Comparison of ENCODE assay signal across 1 cellular context in the genomic region with DNA sequence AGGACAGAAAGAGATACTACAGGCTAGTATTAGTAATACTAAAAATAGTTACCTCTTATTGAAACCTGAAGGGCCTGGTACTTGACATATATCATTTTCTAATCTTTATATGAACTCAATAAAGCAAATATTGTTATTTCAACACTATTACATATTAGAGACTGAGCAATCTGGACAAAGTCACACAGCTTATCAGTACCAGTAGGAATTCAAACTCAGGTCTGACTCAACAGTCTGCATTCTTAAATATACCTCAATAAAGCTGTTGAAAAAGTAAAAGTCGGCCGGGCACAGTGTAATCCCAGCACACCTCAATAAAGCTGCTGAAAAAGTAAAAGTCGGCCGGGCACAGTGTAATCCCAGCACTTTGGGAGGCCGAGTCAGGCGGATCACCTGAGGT.
TF ChIP-seq lines count a peak whose summit lies in the region.

No MANE protein-coding gene starts in this region.

TF ChIP-seq in GM12878, 131 proteins besides CTCF, POLR2A, EP300 and RAD21 (continued from another document):
- TF ChIP-seq SREBF2 (IDR thresholded peaks at IDR 0.05; ENCODE audit: low read length) = no peak
- no peak for TF ChIP-seq MYC (IDR thresholded peaks at IDR 0.05; ENCODE audit: insufficient read depth, insufficient read length, insufficient replicate concordance, low read length, severe bottlenecking)
- TF ChIP-seq BCL11A (IDR thresholded peaks at IDR 0.05; ENCODE audit: low read depth, low read length) = no peak
- TF ChIP-seq ZNF217 (IDR thresholded peaks at IDR 0.05) = no peak
- TF ChIP-seq MTA3 (IDR thresholded peaks at IDR 0.05; ENCODE audit: borderline replicate concordance, low read length) = no peak
- TF ChIP-seq GATAD2B (conservative IDR thresholded peaks at IDR 0.05; ENCODE audit: low read depth) = no peak
- no peak for TF ChIP-seq WRNIP1 (IDR thresholded peaks at IDR 0.05; ENCODE audit: borderline replicate concordance, low read depth, low read length)
- TF ChIP-seq SP1 (IDR thresholded peaks at IDR 0.05; ENCODE audit: low read depth, low read length) = no peak
